13 cellular contexts compared by ENCODE assay signal in genomic region chrX:9604908-9605306, GRCh38.
DNase-seq lines count a peak whose midpoint lies in the region; ATAC-seq and TF ChIP-seq lines count a peak whose summit lies in the region.
"Had no signal": no experiment of that assay in that cellular context is flagged by ENCODE, and none has a peak within 500 bp of the region (broad histone marks: within the 10 kb centered on the region; RNA-seq: fewer than 3 reads in every experiment).

No MANE protein-coding gene starts in this region.

- no peaks in the 10 kb centered on the region for H3K27me3 ChIP-seq in right lobe of liver
- no peaks in the 10 kb centered on the region for H3K27me3 ChIP-seq in skeletal muscle tissue (ENCODE audit: control insufficient read depth in 3 of 3, insufficient read depth in 3 of 3, low read length in 3 of 3)
- H3K27me3 ChIP-seq in lower lobe of right lung (ENCODE audit: low read depth) = no peaks in the 10 kb centered on the region
- H3K27me3 ChIP-seq: BLaER1 had no signal

- ATAC-seq in right lobe of liver (peak; percentile 30 to 64 (median 55)), HG03439 (IDR thresholded peaks at IDR 0.05; ENCODE audit: unreplicated experiment) (no peak), lower lobe of right lung (no peak)

- H3K9me3 ChIP-seq in right lobe of liver (no peaks in the 10 kb centered on the region), skeletal muscle tissue (ENCODE audit: control insufficient read depth in 3 of 3, low read length in 3 of 3) (no peaks in the 10 kb centered on the region), lower lobe of right lung (no peaks in the 10 kb centered on the region)
- H3K9me3 ChIP-seq: HAP-1 had no signal

- peak overlapping the region in 1 of 3 donors; percentile 62 for H3K9ac ChIP-seq in skeletal muscle tissue (ENCODE audit: low read depth in 1 of 3, low read length in 3 of 3)
- H3K9ac ChIP-seq: BLaER1 had no signal

- H3K27ac ChIP-seq in angular gyrus (ENCODE audit: low read depth, low read length) = peak overlapping the region; percentile 10
- H3K27ac ChIP-seq in caudate nucleus (ENCODE audit: low read depth, low read length) = peak overlapping the region; percentile 26
- peak overlapping the region; percentile 25 to 82 (median 62) for H3K27ac ChIP-seq in right lobe of liver
- no peak overlapping the region for H3K27ac ChIP-seq in skeletal muscle tissue (ENCODE audit: low read depth, low read length)
- no peak overlapping the region for H3K27ac ChIP-seq in lower lobe of right lung
- H3K27ac ChIP-seq: BLaER1, PC-9 had no signal

- DNase-seq in caudate nucleus (lab: John Stamatoyannopoulos, UW) (no peak), right lobe of liver (no peak), NCI-H2029 treated with DMSO at 0.1 percent for 48 hours (lab: John Stamatoyannopoulos, UW) (no peak), SW 1271 (lab: John Stamatoyannopoulos, UW) (no peak), lower lobe of right lung (no peak)
- DNase-seq: NCI-H1048, NCI-H748 treated with DMSO at 0.1 percent for 48 hours, PC-9 had no signal

- H3K36me3 ChIP-seq in right lobe of liver (no peaks in the 10 kb centered on the region), skeletal muscle tissue (ENCODE audit: control insufficient read depth in 3 of 3, insufficient read depth in 3 of 3, low read length in 3 of 3) (no peaks in the 10 kb centered on the region), lower lobe of right lung (no peaks in the 10 kb centered on the region)
- H3K36me3 ChIP-seq: HAP-1 had no signal

- TF ChIP-seq CTCF in right lobe of liver (IDR thresholded peaks at IDR 0.05) (no peak), lower lobe of right lung (IDR thresholded peaks at IDR 0.05) (no peak)

- no peak for TF ChIP-seq POLR2A in right lobe of liver (IDR thresholded peaks at IDR 0.05)

- intact Hi-C loops in right lobe of liver (cut with DNase I) (no loop called here), lower lobe of right lung (cut with DNase I) (no loop called here)

- WGBS in right lobe of liver (ENCODE audit: insufficient coverage, low coverage, low lambda C conversion rate, missing lambda C conversion rate) = 38% methylated on average over 7 of the region's 8 CpGs

- H3K4me3 ChIP-seq in right lobe of liver = no peak overlapping the region
- peak overlapping the region in 2 of 3 donors; percentile 36 to 38 for H3K4me3 ChIP-seq in skeletal muscle tissue (ENCODE audit: low read length in 3 of 3)
- H3K4me3 ChIP-seq in lower lobe of right lung = no peak overlapping the region
- H3K4me3 ChIP-seq: BLaER1, HAP-1, PC-9 had no signal

- peaks cover 0 to 37% (median 14%) of the 10 kb centered on the region in 4 donors for H3K4me1 ChIP-seq in right lobe of liver
- peaks cover 0 to 4% (median 3%) of the 10 kb centered on the region in 3 donors for H3K4me1 ChIP-seq in skeletal muscle tissue (ENCODE audit: control insufficient read depth in 3 of 3, insufficient read depth in 3 of 3, low read length in 3 of 3)
- H3K4me1 ChIP-seq in lower lobe of right lung = no peaks in the 10 kb centered on the region
- H3K4me1 ChIP-seq: HAP-1 had no signal

Comparison
In these comparisons a context has a peak if more than half of its experiments do, and no peak if none do; other contexts are left out.
1. H3K27ac ChIP-seq: peak in angular gyrus (single experiment), caudate nucleus (single experiment) and right lobe of liver (3 of 3); none in skeletal muscle tissue (single experiment) and lower lobe of right lung (single experiment).
2. ATAC-seq: peak in right lobe of liver (4 of 4); none in HG03439 (single experiment) and lower lobe of right lung (0 of 2).
3. H3K4me3 ChIP-seq: peak in skeletal muscle tissue (2 of 3); none in right lobe of liver (0 of 3) and lower lobe of right lung (single experiment).